ENCODE assay signal across 1 cellular context in genomic region chr1:162390396-162391185, GRCh38.
TF ChIP-seq lines count a peak whose summit lies in the region.

No MANE protein-coding gene starts in this region.

TF ChIP-seq in H1, 55 proteins besides CTCF, POLR2A, EP300 and RAD21:
- TF ChIP-seq CTBP2 (IDR thresholded peaks at IDR 0.05; ENCODE audit: borderline replicate concordance, insufficient read depth, insufficient read length, low read length) (no peak), SP1 (IDR thresholded peaks at IDR 0.05; ENCODE audit: low read depth, low read length) (no peak), SP4 (IDR thresholded peaks at IDR 0.05; ENCODE audit: low read length) (no peak), USF2 (IDR thresholded peaks at IDR 0.05; ENCODE audit: low read length) (no peak), TAF7 (optimal IDR thresholded peaks at IDR 0.05; ENCODE audit: borderline replicate concordance, low read depth, low read length) (no peak), KDM5A (IDR thresholded peaks at IDR 0.05; ENCODE audit: low read length) (no peak), CHD1 (IDR thresholded peaks at IDR 0.05; ENCODE audit: low read depth, low read length) (no peak)
